Comparison of ENCODE assay signal across 8 cellular contexts in the genomic region with DNA sequence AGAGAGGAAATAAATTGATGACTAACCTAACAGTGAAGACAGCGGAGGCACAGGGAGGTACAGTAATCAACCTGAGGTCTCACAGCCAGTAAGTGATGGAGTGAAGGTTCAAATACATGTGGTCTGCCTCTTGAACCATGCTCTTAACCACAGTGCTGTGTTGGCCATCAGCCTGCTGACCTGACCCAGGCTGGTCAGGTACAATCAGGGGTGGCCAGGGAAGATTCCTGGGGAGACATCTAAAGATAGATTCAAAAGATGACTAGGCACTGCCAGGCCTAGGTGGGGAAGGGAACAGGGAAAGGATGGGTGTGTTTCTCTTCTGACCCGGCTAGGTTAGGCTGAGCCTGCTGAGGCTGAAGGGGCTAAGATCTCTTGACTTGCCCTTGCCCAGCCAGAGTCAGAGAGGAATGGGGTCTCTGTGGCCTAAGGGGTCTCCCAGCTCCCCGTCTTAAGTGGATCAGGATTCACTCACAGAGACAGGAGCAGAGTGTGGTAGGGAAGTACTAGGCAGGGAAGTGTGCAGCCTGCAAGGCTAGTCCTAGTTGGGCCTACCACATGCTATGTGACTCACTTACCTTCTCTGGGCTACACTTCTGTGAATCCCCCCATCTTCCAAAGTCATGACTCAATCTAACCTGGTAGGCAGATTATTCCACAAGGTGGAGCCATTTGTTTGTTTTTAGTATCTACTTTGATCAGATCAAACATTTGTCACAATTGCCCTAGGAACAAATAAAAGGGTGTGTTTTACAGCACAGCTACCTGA. TPM values are rescaled to one million over a fixed set of nuclear protein-coding genes. Genes with fewer than 3 reads are reported as not detected.
DNase-seq lines count a peak whose midpoint lies in the region; ATAC-seq, FAIRE-seq and TF ChIP-seq lines count a peak whose summit lies in the region.

No MANE protein-coding gene starts in this region.

- intact Hi-C loops in activated CD4-positive, alpha-beta T cell treated with anti-CD3 and anti-CD28 coated beads, Interleukin-2, amount 10 ng/mL, durations not matched to agents 24 days and 14 days (cut with micrococcal nuclease): loop anchor here (1.0 kb wide), 3 partner anchors 35 to 119 kb away; no protein-coding TSS in a partner anchor

- H3K27ac Mint-ChIP-seq in activated CD4-positive, alpha-beta T cell treated with anti-CD3 and anti-CD28 coated beads, Interleukin-2, amount 10 ng/mL, durations not matched to agents 24 days and 14 days: peak overlapping the region; percentile 89
- H3K27ac Mint-ChIP-seq in endodermal cell: no peak overlapping the region
- H3K27ac Mint-ChIP-seq in nephron progenitor cell: peak overlapping the region; percentile 41

- H3K36me3 ChIP-seq in endodermal cell (ENCODE audit: control insufficient read depth, insufficient read depth, low read length): no peaks in the 10 kb centered on the region

- H3K27me3 ChIP-seq in endodermal cell (ENCODE audit: control insufficient read depth, insufficient read depth, low read length, poor library complexity, severe bottlenecking): no peaks in the 10 kb centered on the region

- FAIRE-seq in G401.6 (lab: Jason Lieb, UNC): peak; percentile 87

- peaks cover 27% of the 10 kb centered on the region for H3K36me3 Mint-ChIP-seq in activated CD4-positive, alpha-beta T cell treated with anti-CD3 and anti-CD28 coated beads, Interleukin-2, amount 10 ng/mL, durations not matched to agents 24 days and 14 days (ENCODE audit: low read depth)
- peaks cover 24% of the 10 kb centered on the region for H3K36me3 Mint-ChIP-seq in endodermal cell (ENCODE audit: low read depth)
- peaks cover 43% of the 10 kb centered on the region for H3K36me3 Mint-ChIP-seq in nephron progenitor cell (ENCODE audit: low read depth)

- no peak overlapping the region for H3K4me3 Mint-ChIP-seq in activated CD4-positive, alpha-beta T cell treated with anti-CD3 and anti-CD28 coated beads, Interleukin-2, amount 10 ng/mL, durations not matched to agents 24 days and 14 days
- no peak overlapping the region for H3K4me3 Mint-ChIP-seq in endodermal cell
- H3K4me3 Mint-ChIP-seq in nephron progenitor cell: no peak overlapping the region

- no peaks in the 10 kb centered on the region for H3K27me3 Mint-ChIP-seq in activated CD4-positive, alpha-beta T cell treated with anti-CD3 and anti-CD28 coated beads, Interleukin-2, amount 10 ng/mL, durations not matched to agents 24 days and 14 days
- H3K27me3 Mint-ChIP-seq in endodermal cell (ENCODE audit: insufficient read depth) (no peaks in the 10 kb centered on the region), nephron progenitor cell (ENCODE audit: low read depth, poor library complexity) (peaks cover 3% of the 10 kb centered on the region)

- peaks cover 4% of the 10 kb centered on the region for H3K4me1 ChIP-seq in endodermal cell (ENCODE audit: control insufficient read depth, insufficient read depth, low read length)

- no peak overlapping the region for H3K27ac ChIP-seq in 22Rv1
- no peak overlapping the region for H3K27ac ChIP-seq in endodermal cell (ENCODE audit: low read depth, low read length)
- H3K27ac ChIP-seq in coronary artery: no peak overlapping the region

- H3K9me3 ChIP-seq in endodermal cell (ENCODE audit: control insufficient read depth, low read length): no peaks in the 10 kb centered on the region

- H3K4me3 ChIP-seq in endodermal cell (ENCODE audit: low read length) (no peak overlapping the region), coronary artery (no peak overlapping the region)

- TF ChIP-seq CTCF in 22Rv1 (IDR thresholded peaks at IDR 0.05) (peak; percentile 74), endodermal cell (conservative IDR thresholded peaks at IDR 0.05) (peak; percentile 67), nephron progenitor cell (IDR thresholded peaks at IDR 0.05) (peak; percentile 18), coronary artery (IDR thresholded peaks at IDR 0.05) (no peak)

- H3K4me1 Mint-ChIP-seq in activated CD4-positive, alpha-beta T cell treated with anti-CD3 and anti-CD28 coated beads, Interleukin-2, amount 10 ng/mL, durations not matched to agents 24 days and 14 days: peaks cover 28% of the 10 kb centered on the region
- H3K4me1 Mint-ChIP-seq in endodermal cell: peaks cover 4% of the 10 kb centered on the region
- H3K4me1 Mint-ChIP-seq in nephron progenitor cell: peaks cover 62% of the 10 kb centered on the region

- no peak overlapping the region for H3K9ac ChIP-seq in endodermal cell (ENCODE audit: extremely low read depth, low read length, poor library complexity, severe bottlenecking)

- ATAC-seq in GM19324 (IDR thresholded peaks at IDR 0.05; ENCODE audit: low FRiP score, unreplicated experiment): no peak

- DNase-seq in NCI-H1436 treated with DMSO at 0.1 percent for 48 hours (lab: John Stamatoyannopoulos, UW) (peak; percentile 44), endodermal cell (no peak), nephron progenitor cell (no peak), coronary artery (ENCODE audit: low spot score) (no peak)
- DNase-seq in activated CD4-positive, alpha-beta T cell treated with anti-CD3 and anti-CD28 coated beads, Interleukin-2, amount 10 ng/mL, durations not matched to agents 24 days and 14 days: peak; percentile 83

- 98 to 100% methylated on average over 2 to 3 of the region's 3 CpGs for WGBS in endodermal cell (ENCODE audit: insufficient coverage in 1 of 2, insufficient read length in 1 of 2), 2 experiments

- H3K9me3 Mint-ChIP-seq in activated CD4-positive, alpha-beta T cell treated with anti-CD3 and anti-CD28 coated beads, Interleukin-2, amount 10 ng/mL, durations not matched to agents 24 days and 14 days: no peaks in the 10 kb centered on the region
- no peaks in the 10 kb centered on the region for H3K9me3 Mint-ChIP-seq in endodermal cell
- H3K9me3 Mint-ChIP-seq in nephron progenitor cell: no peaks in the 10 kb centered on the region

RNA-seq across cellular contexts. Expression of a gene that starts 10.4 kb away (rescaled TPM):
- 209 and 218 TPM in 2 replicates for total RNA-seq in activated CD4-positive, alpha-beta T cell treated with anti-CD3 and anti-CD28 coated beads, Interleukin-2, amount 10 ng/mL, durations not matched to agents 24 days and 14 days
- 100 to 1,000 TPM; 125 to 135 TPM for total RNA-seq in endodermal cell
- 220 TPM for polyA plus RNA-seq in endodermal cell (2013, experiment 1 of 2)
- polyA plus RNA-seq in endodermal cell (2013, experiment 2 of 2): 204 TPM

RNA-seq across cellular contexts. Expression of a gene that starts 22.0 kb away (rescaled TPM):
- total RNA-seq in activated CD4-positive, alpha-beta T cell treated with anti-CD3 and anti-CD28 coated beads, Interleukin-2, amount 10 ng/mL, durations not matched to agents 24 days and 14 days: 19.7 TPM in 2 replicates
- total RNA-seq in endodermal cell: 10 to 100 TPM; 15.0 to 21.0 TPM
- polyA plus RNA-seq in endodermal cell (2013, experiment 1 of 2): 7.2 TPM
- polyA plus RNA-seq in endodermal cell (2013, experiment 2 of 2): 8.8 TPM

Comparison
In these comparisons a context has a peak if more than half of its experiments do, and no peak if none do; other contexts are left out.
1. DNase-seq: peak in NCI-H1436 treated with DMSO at 0.1 percent for 48 hours (single experiment) and activated CD4-positive, alpha-beta T cell treated with anti-CD3 and anti-CD28 coated beads, Interleukin-2, amount 10 ng/mL, durations not matched to agents 24 days and 14 days (single experiment); none in endodermal cell (single experiment), nephron progenitor cell (single experiment) and coronary artery (single experiment).